Comparison of ENCODE assay signal across 8 cellular contexts in genomic region chr4:91113130-91113706, GRCh38.
DNase-seq lines count a peak whose midpoint lies in the region; ATAC-seq, FAIRE-seq and TF ChIP-seq lines count a peak whose summit lies in the region.
"Had no signal": no experiment of that assay in that cellular context is flagged by ENCODE, and none has a peak within 500 bp of the region (broad histone marks: within the 10 kb centered on the region; RNA-seq: fewer than 3 reads in every experiment).

No MANE protein-coding gene starts in this region.

- H3K4me1 Mint-ChIP-seq in CD8-positive, alpha-beta memory T cell: no peaks in the 10 kb centered on the region

- H3K36me3 Mint-ChIP-seq in CD8-positive, alpha-beta memory T cell: no peaks in the 10 kb centered on the region

- H3K4me3 Mint-ChIP-seq in CD8-positive, alpha-beta memory T cell: no peak overlapping the region

- ATAC-seq in mucosa of descending colon (no peak), sciatic nerve (no peak)

- H3K9me3 ChIP-seq in mucosa of descending colon: no peaks in the 10 kb centered on the region
- no peaks in the 10 kb centered on the region for H3K9me3 ChIP-seq in CD8-positive, alpha-beta memory T cell (ENCODE audit: low read length)

- CTCF ChIA-PET in CD8-positive, alpha-beta memory T cell (lab: Charles Lee): no interaction called here

- DNase-seq in GM12891 (ENCODE audit: insufficient read length, low spot score) (peak; percentile 4), HS-27A (ENCODE audit: low read depth) (peak; percentile 30), astrocyte of the hippocampus (ENCODE audit: low read depth, low spot score) (peak; percentile 48), mucosa of descending colon (no peak), sciatic nerve (ENCODE audit: low spot score) (no peak), head of caudate nucleus (no peak)
- no peak for DNase-seq in CD8-positive, alpha-beta memory T cell

- peaks cover 0 to 9% (median 5%) of the 10 kb centered on the region in 5 donors for H3K9me3 Mint-ChIP-seq in CD8-positive, alpha-beta memory T cell

- POLR2A ChIA-PET in CD8-positive, alpha-beta memory T cell (lab: Charles Lee): no interaction called here

- no peak for FAIRE-seq in GM12891 (lab: Jason Lieb, UNC)

- H3K27me3 Mint-ChIP-seq in CD8-positive, alpha-beta memory T cell: no peaks in the 10 kb centered on the region

- no peak overlapping the region for H3K27ac Mint-ChIP-seq in CD8-positive, alpha-beta memory T cell

- peak; percentile 10 for TF ChIP-seq CTCF in mucosa of descending colon (IDR thresholded peaks at IDR 0.05)

- no peaks in the 10 kb centered on the region for H3K27me3 ChIP-seq in CD8-positive, alpha-beta memory T cell (ENCODE audit: insufficient read depth, low read length, poor library complexity, severe bottlenecking)

- no peak overlapping the region for H3K27ac ChIP-seq in CD8-positive, alpha-beta memory T cell (ENCODE audit: low read depth, low read length)
- H3K27ac ChIP-seq: parathyroid adenoma had no signal

- intact Hi-C loops in mucosa of descending colon (cut with DNase I, micrococcal nuclease): no loop called here
- intact Hi-C loops in sciatic nerve (cut with DNase I): no loop called here
- intact Hi-C loops in head of caudate nucleus (cut with DNase I): no loop called here

- H3K4me3 ChIP-seq in mucosa of descending colon: no peak overlapping the region
- no peak overlapping the region for H3K4me3 ChIP-seq in CD8-positive, alpha-beta memory T cell (ENCODE audit: low read length)

- no peaks in the 10 kb centered on the region for H3K36me3 ChIP-seq in mucosa of descending colon (ENCODE audit: low read depth)
- H3K36me3 ChIP-seq in CD8-positive, alpha-beta memory T cell (ENCODE audit: insufficient read depth, low read length): no peaks in the 10 kb centered on the region

- TF ChIP-seq POLR2A in GM12891 (IDR thresholded peaks at IDR 0.05; ENCODE audit: low read depth, low read length): no peak

- H3K4me1 ChIP-seq in mucosa of descending colon (ENCODE audit: low read depth): no peaks in the 10 kb centered on the region
- no peaks in the 10 kb centered on the region for H3K4me1 ChIP-seq in CD8-positive, alpha-beta memory T cell (ENCODE audit: insufficient read depth, low read length)
- H3K4me1 ChIP-seq: parathyroid adenoma had no signal

TF ChIP-seq in GM12891, 5 proteins besides CTCF, POLR2A, EP300 and RAD21:
- TF ChIP-seq PAX5 (IDR thresholded peaks at IDR 0.05; ENCODE audit: insufficient read depth, low read length, severe bottlenecking) (no peak), TAF1 (IDR thresholded peaks at IDR 0.05; ENCODE audit: low read depth, low read length) (no peak), POLR2AphosphoS5 (IDR thresholded peaks at IDR 0.05; ENCODE audit: low read depth, low read length) (no peak), SPI1 (IDR thresholded peaks at IDR 0.05; ENCODE audit: low read depth, low read length) (no peak), POU2F2 (IDR thresholded peaks at IDR 0.05; ENCODE audit: low read depth, low read length) (no peak)

Comparison
In these comparisons a context has a peak if more than half of its experiments do, and no peak if none do; other contexts are left out.
1. DNase-seq: peak in GM12891 (single experiment), HS-27A (single experiment) and astrocyte of the hippocampus (single experiment); none in mucosa of descending colon (0 of 3), sciatic nerve (single experiment), CD8-positive, alpha-beta memory T cell (0 of 5) and head of caudate nucleus (0 of 42).